Comparison of ENCODE assay signal across 8 cellular contexts in genomic region chr12:103964805-103965204, GRCh38. TPM values are rescaled to one million over a fixed set of nuclear protein-coding genes. Genes with fewer than 3 reads are reported as not detected.
A peak's percentile ranks its signal among the peaks of the same experiment; 100 is the strongest.
DNase-seq lines count a peak whose midpoint lies in the region; ATAC-seq, FAIRE-seq and TF ChIP-seq lines count a peak whose summit lies in the region.

No MANE protein-coding gene starts in this region.

- no peak for FAIRE-seq in pancreas (lab: Jason Lieb, UNC)

- no peaks in the 10 kb centered on the region for H3K9me3 ChIP-seq in RWPE2 (ENCODE audit: severe bottlenecking)
- H3K9me3 ChIP-seq in esophagus muscularis mucosa = no peaks in the 10 kb centered on the region
- H3K9me3 ChIP-seq in pancreas = no peaks in the 10 kb centered on the region

- H3K27me3 ChIP-seq in RWPE2 (ENCODE audit: insufficient read depth, poor library complexity, severe bottlenecking) (no peaks in the 10 kb centered on the region), esophagus muscularis mucosa (no peaks in the 10 kb centered on the region), pancreas (no peaks in the 10 kb centered on the region)

- H3K4me1 Mint-ChIP-seq in Calu3 (ENCODE audit: low read depth, unreplicated experiment) = peaks cover 27% of the 10 kb centered on the region

- ATAC-seq in RWPE2 (ENCODE audit: low read depth) = no peak
- no peak for ATAC-seq in pancreas
- no peak for ATAC-seq in omental fat pad (ENCODE audit: low FRiP score)
- ATAC-seq in HG03097 (IDR thresholded peaks at IDR 0.05; ENCODE audit: low FRiP score, unreplicated experiment) = no peak

- intact Hi-C loops in Calu3 (cut with micrococcal nuclease; ENCODE audit: unreplicated experiment) (loop anchor here (5.0 kb wide), 1 partner anchor 142 kb away; no protein-coding TSS in a partner anchor), esophagus muscularis mucosa (cut with DNase I) (loop anchor here (5.0 kb wide), 1 partner anchor 97 kb away; the partner anchor contains the start of gene HCFC2), pancreas (cut with DNase I) (no loop called here)

- DNase-seq in Calu3 (no peak), RWPE2 (ENCODE audit: low spot score) (no peak), esophagus muscularis mucosa (ENCODE audit: extremely low spot score) (no peak), pancreas (no peak), omental fat pad (ENCODE audit: low spot score) (no peak), GM10266 (ENCODE audit: extremely low spot score) (no peak)
- DNase-seq in stimulated activated CD8-positive, alpha-beta memory T cell treated with anti-CD3 and anti-CD28 coated beads, Interleukin-4, amount 100 ng/mL, for 48 hours = no peak

- no peaks in the 10 kb centered on the region for H3K9me3 Mint-ChIP-seq in Calu3 (ENCODE audit: low read depth, unreplicated experiment)

- H3K27ac ChIP-seq in RWPE2 (ENCODE audit: poor library complexity, severe bottlenecking) = peak overlapping the region; percentile 68
- peak overlapping the region; percentile 95 to 98 (median 97) for H3K27ac ChIP-seq in esophagus muscularis mucosa (replicated peaks in 1 of 4)
- peak overlapping the region in 2 of 4 donors; percentile 90 to 94 for H3K27ac ChIP-seq in pancreas

- TF ChIP-seq CTCF in Calu3 (IDR thresholded peaks at IDR 0.05; ENCODE audit: unreplicated experiment) (no peak), RWPE2 (IDR thresholded peaks at IDR 0.05; ENCODE audit: poor library complexity, severe bottlenecking) (no peak), esophagus muscularis mucosa (IDR thresholded peaks at IDR 0.05) (no peak), pancreas (IDR thresholded peaks at IDR 0.05) (no peak), omental fat pad (IDR thresholded peaks at IDR 0.05) (no peak), GM10266 (IDR thresholded peaks at IDR 0.05; ENCODE audit: control insufficient read depth, insufficient read depth, low read depth, missing control alignments) (no peak)

- H3K27ac Mint-ChIP-seq in Calu3 (ENCODE audit: unreplicated experiment) = peak overlapping the region; percentile 95

- H3K36me3 ChIP-seq in RWPE2 (ENCODE audit: low read depth) (peaks cover 26% of the 10 kb centered on the region), esophagus muscularis mucosa (no peaks in the 10 kb centered on the region), pancreas (no peaks in the 10 kb centered on the region)

- CTCF ChIA-PET in Calu3 (lab: Charles Lee) = interaction anchor here (1.3 to 2.0 kb wide), 3 partner anchors 35 to 173 kb away, joined by 3 to 10 read pairs (median 4); partner anchors contain the start of genes HSP90B1 and NFYB

- BruUV-seq in Calu3 (replicated peaks; lab: Mats Ljungman, UMichigan) = no TSS peak

- no peaks in the 10 kb centered on the region for H3K27me3 Mint-ChIP-seq in Calu3 (ENCODE audit: unreplicated experiment)

- H3K4me3 Mint-ChIP-seq in Calu3 (ENCODE audit: low read depth, unreplicated experiment) = peak overlapping the region; percentile 98

- 21% methylated on average over 3 of the region's 3 CpGs for WGBS in esophagus muscularis mucosa
- WGBS in pancreas, 2 donors = 9 to 14% methylated on average over 3 of the region's 3 CpGs

- H3K4me3 ChIP-seq in RWPE2 (ENCODE audit: severe bottlenecking) (peak overlapping the region; percentile 74), esophagus muscularis mucosa (peak overlapping the region; percentile 84 to 96 (median 92)), pancreas (peak overlapping the region; percentile 67 to 97 (median 81))

- H3K36me3 Mint-ChIP-seq in Calu3 (ENCODE audit: insufficient read depth, unreplicated experiment) = peaks cover 54% of the 10 kb centered on the region

- H3K4me1 ChIP-seq in RWPE2 (ENCODE audit: insufficient read depth, poor library complexity, severe bottlenecking) (peaks cover 7% of the 10 kb centered on the region), esophagus muscularis mucosa (peaks cover 45 to 54% (median 50%) of the 10 kb centered on the region in 4 donors), pancreas (peaks cover 6 to 29% (median 9%) of the 10 kb centered on the region in 3 donors)

- TF ChIP-seq POLR2A in esophagus muscularis mucosa (IDR thresholded peaks at IDR 0.05; ENCODE audit: low read depth) = no peak

- no peak for TF ChIP-seq EP300 in esophagus muscularis mucosa (IDR thresholded peaks at IDR 0.05)

RNA-seq across cellular contexts. Expression of gene TDG, which starts 0.9 kb away (rescaled TPM):
- total RNA-seq in Calu3 (2022) = 33.5 and 35.3 TPM in 2 replicates
- total RNA-seq in esophagus muscularis mucosa = 10 to 100 TPM; 13.7 to 16.4 (median 14.1) TPM
- total RNA-seq in pancreas = 10 to 100 TPM in 3 of 6 donors, 1 to 10 TPM in 3; 5.8 to 13.8 (median 8.1) TPM
- polyA plus RNA-seq in pancreas = 10 to 100 TPM in 1 of 2 donors, 1 to 10 TPM in 1; 8.5 to 11.5 TPM
- 10 to 100 TPM; 14.6 to 41.4 (median 24.6) TPM for total RNA-seq in omental fat pad

RNA-seq across cellular contexts. Expression of gene HSP90B1, which starts 34.6 kb away (rescaled TPM):
- total RNA-seq in Calu3 (2022) (1,299 and 1,328 TPM in 2 replicates), esophagus muscularis mucosa (100 to 1,000 TPM; 174 to 199 (median 191) TPM), pancreas (100 to 1,000 TPM; 270 to 736 (median 428) TPM), omental fat pad (100 to 1,000 TPM; 289 to 590 (median 554) TPM)
- polyA plus RNA-seq in pancreas = 100 to 1,000 TPM; 287 to 412 TPM

Comparison
In these comparisons a context has a peak if more than half of its experiments do, and no peak if none do; other contexts are left out.
1. intact Hi-C loops: an anchor here in Calu3 (5.0 kb wide) and esophagus muscularis mucosa (5.0 kb wide); none called in pancreas.